In genomic region chr21:34724131-34724856, GRCh38 we compare ENCODE assay signal across 22 cellular contexts. TPM values are rescaled to one million over a fixed set of nuclear protein-coding genes. Genes with fewer than 3 reads are reported as not detected.
"Had no signal": no experiment of that assay in that cellular context is flagged by ENCODE, and none has a peak within 500 bp of the region (broad histone marks: within the 10 kb centered on the region; RNA-seq: fewer than 3 reads in every experiment).

No MANE protein-coding gene starts in this region.

- ATAC-seq: left ventricle myocardium superior; natural killer cell; stimulated activated naive B cell treated with anti-CD40 and anti-IgM and Interleukin-4, amounts not matched to agents 10 μg/mL and 1 μg/mL and 100 μg/mL, for 72 hours had no signal

- H3K27me3 ChIP-seq: breast epithelium had no signal

- DNase-seq: activated B cell treated with CpG ODN at 0.5 μM for 24 hours; activated CD4-positive, alpha-beta T cell treated with anti-CD3 and anti-CD28 coated beads, Interleukin-2, amount 10 ng/mL, durations not matched to agents 7 days and 5 days; activated CD8-positive, alpha-beta memory T cell treated with anti-CD3 and anti-CD28 coated beads, Interleukin-2, amount 50 U/mL, for 48 hours; activated naive CD4-positive, alpha-beta T cell; aorta; cerebellar nuclear complex; islet precursor cell; left ventricle myocardium superior; natural killer cell; stimulated activated CD4-positive, alpha-beta T cell treated with anti-CD3 and anti-CD28 coated beads, Interleukin-15, amount 100 ng/mL, for 24 hours; stimulated activated CD4-positive, alpha-beta T cell treated with anti-CD3 and anti-CD28 coated beads, Interleukin-4, amount 100 ng/mL, for 1 hour; stimulated activated naive B cell treated with anti-CD40 and anti-IgM and Interleukin-4, amounts not matched to agents 10 μg/mL and 1 μg/mL and 100 μg/mL, for 72 hours; substantia nigra; T-helper 2 cell; trophoblast cell had no signal

- H3K27ac Mint-ChIP-seq: activated B cell treated with CpG ODN at 0.5 μM for 24 hours; activated CD4-positive, alpha-beta T cell treated with anti-CD3 and anti-CD28 coated beads, Interleukin-2, amount 10 ng/mL, durations not matched to agents 7 days and 5 days; activated T-helper 1 cell treated with anti-CD3 and anti-CD28 coated beads, Interleukin-12 subunit alpha, Interleukin-12 subunit beta, Interleukin-2, Interleukin-4 antibody, amounts not matched to agents 30 ng/mL and 10 ng/mL and 1 ng/mL, durations not matched to agents 14 hours and 24 hours and 36 hours; dendritic cell treated with granulocyte-macrophage colony-stimulating factor and Interleukin-4, amounts not matched to agents 40 ng/mL and 50 ng/mL, for 4 days; memory B cell; natural killer cell; stimulated activated naive B cell treated with anti-CD40 and anti-IgM and Interleukin-4, amounts not matched to agents 10 μg/mL and 1 μg/mL and 100 μg/mL, for 72 hours had no signal

- H3K4me1 Mint-ChIP-seq: activated B cell treated with CpG ODN at 0.5 μM for 24 hours, memory B cell had no signal

- H3K4me3 ChIP-seq: breast epithelium, skin epidermis had no signal

- H3K9me3 Mint-ChIP-seq: activated B cell treated with CpG ODN at 0.5 μM for 24 hours; activated CD4-positive, alpha-beta T cell treated with anti-CD3 and anti-CD28 coated beads, Interleukin-2, amount 10 ng/mL, durations not matched to agents 7 days and 5 days; activated T-helper 1 cell treated with anti-CD3 and anti-CD28 coated beads, Interleukin-12 subunit alpha, Interleukin-12 subunit beta, Interleukin-2, Interleukin-4 antibody, amounts not matched to agents 30 ng/mL and 10 ng/mL and 1 ng/mL, durations not matched to agents 14 hours and 24 hours and 36 hours; dendritic cell treated with granulocyte-macrophage colony-stimulating factor and Interleukin-4, amounts not matched to agents 40 ng/mL and 50 ng/mL, for 4 days; memory B cell; natural killer cell; stimulated activated naive B cell treated with anti-CD40 and anti-IgM and Interleukin-4, amounts not matched to agents 10 μg/mL and 1 μg/mL and 100 μg/mL, for 72 hours had no signal

- H3K4me3 Mint-ChIP-seq: activated B cell treated with CpG ODN at 0.5 μM for 24 hours; activated CD4-positive, alpha-beta T cell treated with anti-CD3 and anti-CD28 coated beads, Interleukin-2, amount 10 ng/mL, durations not matched to agents 7 days and 5 days; activated T-helper 1 cell treated with anti-CD3 and anti-CD28 coated beads, Interleukin-12 subunit alpha, Interleukin-12 subunit beta, Interleukin-2, Interleukin-4 antibody, amounts not matched to agents 30 ng/mL and 10 ng/mL and 1 ng/mL, durations not matched to agents 14 hours and 24 hours and 36 hours; dendritic cell treated with granulocyte-macrophage colony-stimulating factor and Interleukin-4, amounts not matched to agents 40 ng/mL and 50 ng/mL, for 4 days; memory B cell; natural killer cell; stimulated activated naive B cell treated with anti-CD40 and anti-IgM and Interleukin-4, amounts not matched to agents 10 μg/mL and 1 μg/mL and 100 μg/mL, for 72 hours had no signal

- H3K36me3 ChIP-seq: breast epithelium, neutrophil had no signal

- H3K27ac ChIP-seq: breast epithelium, epithelial cell of prostate, neutrophil had no signal

- H3K9me3 ChIP-seq: breast epithelium, neutrophil had no signal

RNA-seq across cellular contexts. Expression of gene CLIC6, which starts 55.5 kb away (rescaled TPM):
- total RNA-seq: activated B cell treated with CpG ODN at 0.5 μM for 24 hours; activated CD4-positive, alpha-beta T cell treated with anti-CD3 and anti-CD28 coated beads, Interleukin-2, amount 10 ng/mL, durations not matched to agents 7 days and 5 days; activated T-helper 1 cell treated with anti-CD3 and anti-CD28 coated beads, Interleukin-12 subunit alpha, Interleukin-12 subunit beta, Interleukin-2, Interleukin-4 antibody, amounts not matched to agents 30 ng/mL and 10 ng/mL and 1 ng/mL, durations not matched to agents 14 hours and 24 hours and 36 hours; natural killer cell had no signal
